18 cellular contexts compared by ENCODE assay signal in genomic region chr6:5081182-5081581, GRCh38.
"Had no signal": no experiment of that assay in that cellular context is flagged by ENCODE, and none has a peak within 500 bp of the region (broad histone marks: within the 10 kb centered on the region; RNA-seq: fewer than 3 reads in every experiment).

No MANE protein-coding gene starts in this region.

- H3K9ac ChIP-seq: SK-N-SH had no signal

- H3K9me3 ChIP-seq: SK-N-SH had no signal

- DNase-seq: KBM-7, MV-4-11, NCI-H1048, NCI-H1105, NCI-H1417, NCI-H146, NCI-H187, NCI-H2029, NCI-H2081 treated with DMSO at 0.1 percent for 48 hours, NCI-H2171, NCI-H226, NCI-H446, NCI-H510A, NCI-H524 treated with DMSO at 0.1 percent for 48 hours, NCI-H69, NCI-H774, SHP77, SK-N-SH had no signal

- H3K4me2 ChIP-seq: SK-N-SH had no signal
